Comparison of ENCODE assay signal across 3 cellular contexts in genomic region chr13:99172951-99173350, GRCh38.
"Had no signal": no experiment of that assay in that cellular context is flagged by ENCODE, and none has a peak within 500 bp of the region (broad histone marks: within the 10 kb centered on the region; RNA-seq: fewer than 3 reads in every experiment).

No MANE protein-coding gene starts in this region.

- DNase-seq: GDM1, GF-D8 had no signal

- ATAC-seq: GM12878 had no signal

- H3K4me3 ChIP-seq: GM12878 had no signal
